2 cellular contexts compared by ENCODE assay signal in the genomic region with DNA sequence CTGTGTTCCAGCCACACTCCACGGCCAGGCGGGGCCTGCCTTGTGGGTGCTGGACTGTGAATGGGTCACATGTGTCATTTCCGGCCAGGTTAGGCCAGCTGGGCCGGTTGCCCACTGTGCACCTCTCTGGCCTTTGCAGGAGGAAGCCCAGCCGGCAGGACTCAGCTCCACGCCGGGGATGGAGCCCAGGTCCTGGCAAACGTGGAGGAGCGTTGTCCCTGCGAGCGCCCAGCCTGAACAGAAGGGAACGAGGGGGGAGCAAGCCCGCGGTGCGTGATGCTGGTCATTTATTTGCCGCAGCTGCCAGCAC.
TF ChIP-seq lines count a peak whose summit lies in the region.

No MANE protein-coding gene starts in this region.

TF ChIP-seq in liver, 16 proteins besides CTCF, POLR2A, EP300 and RAD21 (continued from another document):
- TF ChIP-seq, protein P1, sequence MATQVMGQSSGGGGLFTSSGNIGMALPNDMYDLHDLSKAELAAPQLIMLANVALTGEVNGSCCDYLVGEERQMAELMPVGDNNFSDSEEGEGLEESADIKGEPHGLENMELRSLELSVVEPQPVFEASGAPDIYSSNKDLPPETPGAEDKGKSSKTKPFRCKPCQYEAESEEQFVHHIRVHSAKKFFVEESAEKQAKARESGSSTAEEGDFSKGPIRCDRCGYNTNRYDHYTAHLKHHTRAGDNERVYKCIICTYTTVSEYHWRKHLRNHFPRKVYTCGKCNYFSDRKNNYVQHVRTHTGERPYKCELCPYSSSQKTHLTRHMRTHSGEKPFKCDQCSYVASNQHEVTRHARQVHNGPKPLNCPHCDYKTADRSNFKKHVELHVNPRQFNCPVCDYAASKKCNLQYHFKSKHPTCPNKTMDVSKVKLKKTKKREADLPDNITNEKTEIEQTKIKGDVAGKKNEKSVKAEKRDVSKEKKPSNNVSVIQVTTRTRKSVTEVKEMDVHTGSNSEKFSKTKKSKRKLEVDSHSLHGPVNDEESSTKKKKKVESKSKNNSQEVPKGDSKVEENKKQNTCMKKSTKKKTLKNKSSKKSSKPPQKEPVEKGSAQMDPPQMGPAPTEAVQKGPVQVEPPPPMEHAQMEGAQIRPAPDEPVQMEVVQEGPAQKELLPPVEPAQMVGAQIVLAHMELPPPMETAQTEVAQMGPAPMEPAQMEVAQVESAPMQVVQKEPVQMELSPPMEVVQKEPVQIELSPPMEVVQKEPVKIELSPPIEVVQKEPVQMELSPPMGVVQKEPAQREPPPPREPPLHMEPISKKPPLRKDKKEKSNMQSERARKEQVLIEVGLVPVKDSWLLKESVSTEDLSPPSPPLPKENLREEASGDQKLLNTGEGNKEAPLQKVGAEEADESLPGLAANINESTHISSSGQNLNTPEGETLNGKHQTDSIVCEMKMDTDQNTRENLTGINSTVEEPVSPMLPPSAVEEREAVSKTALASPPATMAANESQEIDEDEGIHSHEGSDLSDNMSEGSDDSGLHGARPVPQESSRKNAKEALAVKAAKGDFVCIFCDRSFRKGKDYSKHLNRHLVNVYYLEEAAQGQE (IDR thresholded peaks at IDR 0.05), result no peak
- TF ChIP-seq NR2F2 (IDR thresholded peaks at IDR 0.05) (no peak), GABPA (IDR thresholded peaks at IDR 0.05 in 1 of 2, conservative IDR thresholded peaks at IDR 0.05 in 1 of 2) (no peak), JUND (IDR thresholded peaks at IDR 0.05) (no peak), YY1 (IDR thresholded peaks at IDR 0.05) (no peak)
- TF ChIP-seq, protein P2, sequence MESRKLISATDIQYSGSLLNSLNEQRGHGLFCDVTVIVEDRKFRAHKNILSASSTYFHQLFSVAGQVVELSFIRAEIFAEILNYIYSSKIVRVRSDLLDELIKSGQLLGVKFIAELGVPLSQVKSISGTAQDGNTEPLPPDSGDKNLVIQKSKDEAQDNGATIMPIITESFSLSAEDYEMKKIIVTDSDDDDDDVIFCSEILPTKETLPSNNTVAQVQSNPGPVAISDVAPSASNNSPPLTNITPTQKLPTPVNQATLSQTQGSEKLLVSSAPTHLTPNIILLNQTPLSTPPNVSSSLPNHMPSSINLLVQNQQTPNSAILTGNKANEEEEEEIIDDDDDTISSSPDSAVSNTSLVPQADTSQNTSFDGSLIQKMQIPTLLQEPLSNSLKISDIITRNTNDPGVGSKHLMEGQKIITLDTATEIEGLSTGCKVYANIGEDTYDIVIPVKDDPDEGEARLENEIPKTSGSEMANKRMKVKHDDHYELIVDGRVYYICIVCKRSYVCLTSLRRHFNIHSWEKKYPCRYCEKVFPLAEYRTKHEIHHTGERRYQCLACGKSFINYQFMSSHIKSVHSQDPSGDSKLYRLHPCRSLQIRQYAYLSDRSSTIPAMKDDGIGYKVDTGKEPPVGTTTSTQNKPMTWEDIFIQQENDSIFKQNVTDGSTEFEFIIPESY (IDR thresholded peaks at IDR 0.05), result no peak
- TF ChIP-seq, protein P3, sequence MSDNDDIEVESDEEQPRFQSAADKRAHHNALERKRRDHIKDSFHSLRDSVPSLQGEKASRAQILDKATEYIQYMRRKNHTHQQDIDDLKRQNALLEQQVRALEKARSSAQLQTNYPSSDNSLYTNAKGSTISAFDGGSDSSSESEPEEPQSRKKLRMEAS (IDR thresholded peaks at IDR 0.05), result no peak

TF ChIP-seq in HepG2, 621 proteins besides CTCF, POLR2A, EP300 and RAD21 (continued from another document):
- TF ChIP-seq PLRG1 (conservative IDR thresholded peaks at IDR 0.05) (no peak), ZNF121 (CRISPR knock-in tag; IDR thresholded peaks at IDR 0.05) (no peak)
